In the genomic region with DNA sequence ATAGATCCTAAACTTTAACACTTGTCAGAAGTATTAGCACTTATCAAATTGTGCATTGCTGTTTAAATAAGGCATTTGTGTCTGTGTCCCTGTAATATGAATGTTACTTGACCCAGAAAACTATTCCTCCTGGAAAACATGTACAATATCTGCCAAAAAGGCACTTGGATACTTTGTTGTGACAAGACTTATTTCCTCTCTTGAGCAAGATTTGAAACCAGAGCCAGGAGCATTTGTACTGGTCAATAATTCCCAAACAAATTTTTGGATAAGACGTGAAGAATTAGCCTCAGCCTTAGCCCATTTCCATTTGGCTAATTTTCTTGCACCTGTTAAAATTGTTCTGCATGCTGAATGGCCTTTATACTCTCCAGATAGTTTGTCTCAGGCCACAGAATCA, we compare ENCODE assay signal across 37 cellular contexts.
"Had no signal": no experiment of that assay in that cellular context is flagged by ENCODE, and none has a peak within 500 bp of the region (broad histone marks: within the 10 kb centered on the region; RNA-seq: fewer than 3 reads in every experiment).

No MANE protein-coding gene starts in this region.

- H3K4me1 ChIP-seq: Peyer's patch had no signal

- H3K36me3 ChIP-seq: MG63, Peyer's patch had no signal

- H3K27ac Mint-ChIP-seq: activated B cell treated with CpG ODN at 0.5 μM for 24 hours; activated CD4-positive, alpha-beta memory T cell treated with anti-CD3 and anti-CD28 coated beads for 36 hours; activated CD8-positive, alpha-beta memory T cell treated with anti-CD3 and anti-CD28 coated beads, Interleukin-2, amount 10 ng/mL, durations not matched to agents 7 days and 5 days; activated naive CD4-positive, alpha-beta T cell treated with anti-CD3 and anti-CD28 coated beads, Interleukin-2, amount 10 ng/mL, durations not matched to agents 7 days and 5 days; activated naive CD8-positive, alpha-beta T cell; activated naive CD8-positive, alpha-beta T cell treated with anti-CD3 and anti-CD28 coated beads, Interleukin-2, amount 50 U/mL, for 24 hours; brain; IgD-negative memory B cell had no signal

- H3K27ac ChIP-seq: Peyer's patch, VCaP had no signal

- H3K9me3 ChIP-seq: MG63, Peyer's patch had no signal

- H3K27me3 ChIP-seq: MG63, Peyer's patch had no signal

- H3K9me3 Mint-ChIP-seq: activated naive CD8-positive, alpha-beta T cell treated with anti-CD3 and anti-CD28 coated beads, Interleukin-2, amount 50 U/mL, for 24 hours had no signal

- H3K4me1 Mint-ChIP-seq: activated B cell treated with CpG ODN at 0.5 μM for 24 hours; activated CD8-positive, alpha-beta memory T cell treated with anti-CD3 and anti-CD28 coated beads, Interleukin-2, amount 10 ng/mL, durations not matched to agents 7 days and 5 days; activated naive CD4-positive, alpha-beta T cell treated with anti-CD3 and anti-CD28 coated beads, Interleukin-2, amount 10 ng/mL, durations not matched to agents 7 days and 5 days; activated naive CD8-positive, alpha-beta T cell treated with anti-CD3 and anti-CD28 coated beads, Interleukin-2, amount 50 U/mL, for 24 hours; brain; IgD-negative memory B cell had no signal

- H3K4me3 Mint-ChIP-seq: activated B cell treated with CpG ODN at 0.5 μM for 24 hours; activated CD4-positive, alpha-beta memory T cell treated with anti-CD3 and anti-CD28 coated beads for 36 hours; activated CD8-positive, alpha-beta memory T cell treated with anti-CD3 and anti-CD28 coated beads, Interleukin-2, amount 10 ng/mL, durations not matched to agents 7 days and 5 days; activated naive CD4-positive, alpha-beta T cell treated with anti-CD3 and anti-CD28 coated beads, Interleukin-2, amount 10 ng/mL, durations not matched to agents 7 days and 5 days; activated naive CD8-positive, alpha-beta T cell; activated naive CD8-positive, alpha-beta T cell treated with anti-CD3 and anti-CD28 coated beads, Interleukin-2, amount 50 U/mL, for 24 hours; brain; IgD-negative memory B cell had no signal

- H3K36me3 Mint-ChIP-seq: activated CD4-positive, alpha-beta memory T cell treated with anti-CD3 and anti-CD28 coated beads for 36 hours; activated CD8-positive, alpha-beta memory T cell treated with anti-CD3 and anti-CD28 coated beads, Interleukin-2, amount 10 ng/mL, durations not matched to agents 7 days and 5 days; activated naive CD4-positive, alpha-beta T cell treated with anti-CD3 and anti-CD28 coated beads, Interleukin-2, amount 10 ng/mL, durations not matched to agents 7 days and 5 days; activated naive CD8-positive, alpha-beta T cell; brain had no signal

- ATAC-seq: activated CD8-positive, alpha-beta memory T cell treated with anti-CD3 and anti-CD28 coated beads, Interleukin-2, amount 10 ng/mL, durations not matched to agents 7 days and 5 days; activated naive CD8-positive, alpha-beta T cell treated with anti-CD3 and anti-CD28 coated beads, Interleukin-2, amount 50 U/mL, for 24 hours; PC-3 had no signal

- H3K27me3 Mint-ChIP-seq: activated CD8-positive, alpha-beta memory T cell treated with anti-CD3 and anti-CD28 coated beads, Interleukin-2, amount 10 ng/mL, durations not matched to agents 7 days and 5 days; activated naive CD8-positive, alpha-beta T cell; activated naive CD8-positive, alpha-beta T cell treated with anti-CD3 and anti-CD28 coated beads, Interleukin-2, amount 50 U/mL, for 24 hours; brain had no signal

- H3K4me3 ChIP-seq: MG63, Peyer's patch had no signal

- DNase-seq: activated B cell treated with CpG ODN at 0.5 μM for 24 hours; activated CD4-positive, alpha-beta memory T cell treated with anti-CD3 and anti-CD28 coated beads for 36 hours; activated CD4-positive, alpha-beta T cell treated with anti-CD3 and anti-CD28 coated beads for 4 hours; activated CD4-positive, alpha-beta T cell treated with anti-CD3 and anti-CD28 coated beads, Interleukin-2, amount 50 U/mL, for 1 hour; activated CD4-positive, CD25-positive, alpha-beta regulatory T cell treated with anti-CD3 and anti-CD28 coated beads, Interleukin-2, amount 50 U/mL, for 72 hours; activated CD8-positive, alpha-beta memory T cell treated with anti-CD3 and anti-CD28 coated beads for 24 hours; activated CD8-positive, alpha-beta memory T cell treated with anti-CD3 and anti-CD28 coated beads, Interleukin-2, amount 10 ng/mL, durations not matched to agents 7 days and 5 days; activated CD8-positive, alpha-beta memory T cell treated with anti-CD3 and anti-CD28 coated beads, Interleukin-2, amount 50 U/mL, for 48 hours; activated effector memory CD4-positive, alpha-beta T cell treated with Interleukin-2 at 50 U/mL for 16 hours; activated naive CD4-positive, alpha-beta T cell treated with anti-CD3 and anti-CD28 coated beads, Interleukin-2, amount 10 ng/mL, durations not matched to agents 7 days and 5 days; activated naive CD8-positive, alpha-beta T cell treated with anti-CD3 and anti-CD28 coated beads, Interleukin-2, amount 50 U/mL, for 24 hours; activated T-cell treated with anti-CD3 and anti-CD28 coated beads, Interleukin-2, amount 50 U/mL, for 48 hours; anterior cingulate cortex; Kasumi-1; KG1; MG63; NCI-H1048; NCI-H1105 treated with DMSO at 0.1 percent for 48 hours; NCI-H1436; NCI-H1694; NCI-H1930; NCI-H2081 treated with DMSO at 0.1 percent for 48 hours; NCI-H345; NCI-H524 treated with DMSO at 0.1 percent for 48 hours; NCI-H748 treated with DMSO at 0.1 percent for 48 hours; NK-92 treated with Interleukin-12 subunit alpha and Interleukin-12 subunit beta, amount 100 ng/mL, for 24 hours; PC-3; Peyer's patch; RPMI8226; SW 1271; T-helper 1 cell; T-helper 2 cell; T-helper 9 cell had no signal
